In genomic region chr1:183652107-183652506, GRCh38 we compare ENCODE assay signal across 13 cellular contexts. TPM values are rescaled to one million over a fixed set of nuclear protein-coding genes. Genes with fewer than 3 reads are reported as not detected.
DNase-seq lines count a peak whose midpoint lies in the region; ATAC-seq and TF ChIP-seq lines count a peak whose summit lies in the region.
"Had no signal": no experiment of that assay in that cellular context is flagged by ENCODE, and none has a peak within 500 bp of the region (broad histone marks: within the 10 kb centered on the region; RNA-seq: fewer than 3 reads in every experiment).

No MANE protein-coding gene starts in this region.

- no peaks in the 10 kb centered on the region for H3F3A ChIP-seq in SK-N-SH (replicated peaks; ENCODE audit: insufficient read depth)

- H3K36me3 ChIP-seq in left ventricle myocardium inferior: no peaks in the 10 kb centered on the region
- H3K36me3 ChIP-seq in SK-N-SH (replicated peaks in 1 of 2; ENCODE audit: control insufficient read depth in 1 of 2, insufficient read depth in 2 of 2, low read length in 1 of 2): no peaks in the 10 kb centered on the region
- H3K36me3 ChIP-seq: BE2C had no signal

- peaks cover 79% of the 10 kb centered on the region for H3K4me1 ChIP-seq in left ventricle myocardium inferior
- H3K4me1 ChIP-seq in SK-N-SH (ENCODE audit: control insufficient read depth in 1 of 2, insufficient read depth in 2 of 2, low read depth in 1 of 2, low read length in 1 of 2): peaks cover 2 to 9% of the 10 kb centered on the region in 2 experiments; a peak in 3 of 4 replicates

- intact Hi-C loops in left ventricle myocardium inferior (cut with micrococcal nuclease): loop anchor here (5.0 kb wide), 1 partner anchor 35 kb away; no protein-coding TSS in a partner anchor
- intact Hi-C loops in left cardiac atrium (cut with DNase I): loop anchor here in 1 of 2 donors (5.0 kb wide), 1 partner anchor 265 kb away; no protein-coding TSS in a partner anchor

- 96% methylated on average over 1 of the region's 1 CpG for WGBS in SK-N-SH (ENCODE audit: low lambda C conversion rate)

- H3K9ac ChIP-seq in SK-N-SH: no peak overlapping the region

- H3K4me3 ChIP-seq in left ventricle myocardium inferior: no peak overlapping the region
- no peak overlapping the region for H3K4me3 ChIP-seq in SK-N-SH (ENCODE audit: low read depth in 2 of 2, low read length in 1 of 2)
- H3K4me3 ChIP-seq: body of pancreas had no signal

- TF ChIP-seq EP300 in SK-N-SH (IDR thresholded peaks at IDR 0.05; ENCODE audit: borderline replicate concordance in 1 of 2, low read depth in 1 of 2, low read length in 1 of 2): no peak

- H3K4me1 Mint-ChIP-seq in activated naive CD8-positive, alpha-beta T cell treated with anti-CD3 and anti-CD28 coated beads for 36 hours: peaks cover 33% of the 10 kb centered on the region
- H3K4me1 Mint-ChIP-seq in stimulated activated naive CD8-positive, alpha-beta T cell treated with anti-CD3 and anti-CD28 coated beads, Interleukin-15, amount 100 ng/mL, for 72 hours: peaks cover 41% of the 10 kb centered on the region

- H3K4me3 Mint-ChIP-seq in activated naive CD8-positive, alpha-beta T cell treated with anti-CD3 and anti-CD28 coated beads for 36 hours: peak overlapping the region; percentile 46
- H3K4me3 Mint-ChIP-seq in stimulated activated naive CD8-positive, alpha-beta T cell treated with anti-CD3 and anti-CD28 coated beads, Interleukin-15, amount 100 ng/mL, for 72 hours: peak overlapping the region; percentile 38 to 62
- H3K4me3 Mint-ChIP-seq: mesothelial cell of epicardium had no signal

- H3K27me3 ChIP-seq in left ventricle myocardium inferior (ENCODE audit: low read depth) (no peaks in the 10 kb centered on the region), SK-N-SH (ENCODE audit: insufficient read depth) (no peaks in the 10 kb centered on the region)
- H3K27me3 ChIP-seq: BE2C, body of pancreas had no signal

- H3K9me3 ChIP-seq in left ventricle myocardium inferior (replicated peaks): no peaks in the 10 kb centered on the region
- no peaks in the 10 kb centered on the region for H3K9me3 ChIP-seq in SK-N-SH
- H3K9me3 ChIP-seq: BE2C, body of pancreas had no signal

- H3K27ac Mint-ChIP-seq in activated naive CD8-positive, alpha-beta T cell treated with anti-CD3 and anti-CD28 coated beads for 36 hours: peak overlapping the region; percentile 85
- peak overlapping the region; percentile 29 to 82 for H3K27ac Mint-ChIP-seq in stimulated activated naive CD8-positive, alpha-beta T cell treated with anti-CD3 and anti-CD28 coated beads, Interleukin-15, amount 100 ng/mL, for 72 hours
- H3K27ac Mint-ChIP-seq: mesothelial cell of epicardium had no signal

- ATAC-seq in left cardiac atrium: no peak
- ATAC-seq in HG02678 (IDR thresholded peaks at IDR 0.05; ENCODE audit: unreplicated experiment): peak; percentile 45
- peak; percentile 99 for ATAC-seq in stimulated activated naive CD8-positive, alpha-beta T cell treated with anti-CD3 and anti-CD28 coated beads, Interleukin-15, amount 100 ng/mL, for 72 hours
- ATAC-seq in GM21367 (IDR thresholded peaks at IDR 0.05; ENCODE audit: unreplicated experiment): no peak
- ATAC-seq: body of pancreas had no signal

- TF ChIP-seq CTCF in left ventricle myocardium inferior (IDR thresholded peaks at IDR 0.05; ENCODE audit: borderline replicate concordance) (no peak), SK-N-SH (IDR thresholded peaks at IDR 0.05) (no peak)

- no peaks in the 10 kb centered on the region for H3K9me2 ChIP-seq in SK-N-SH

- DNase-seq in left ventricle myocardium inferior (no peak), left cardiac atrium (no peak), SIG-M5 (lab: John Stamatoyannopoulos, UW) (no peak), SK-N-SH (no peak)
- peak; percentile 9 for DNase-seq in activated naive CD8-positive, alpha-beta T cell treated with anti-CD3 and anti-CD28 coated beads for 36 hours
- DNase-seq in stimulated activated naive CD8-positive, alpha-beta T cell treated with anti-CD3 and anti-CD28 coated beads, Interleukin-15, amount 100 ng/mL, for 72 hours: peak; percentile 21 to 49
- DNase-seq: BE2C, body of pancreas, retina, trophoblast cell had no signal

- no peak for TF ChIP-seq RAD21 in SK-N-SH (IDR thresholded peaks at IDR 0.05; ENCODE audit: low read length)

- H4K20me1 ChIP-seq in SK-N-SH (ENCODE audit: insufficient read depth): no peaks in the 10 kb centered on the region

- no peak overlapping the region for H2AFZ ChIP-seq in SK-N-SH (ENCODE audit: low read depth)

- H3K4me2 ChIP-seq in SK-N-SH: no peak overlapping the region

- POLR2A ChIA-PET in SK-N-SH (lab: Yijun Ruan, JAX): no interaction called here

- CTCF ChIA-PET in SK-N-SH (lab: Yijun Ruan, JAX): interaction anchor here (1.2 to 6.1 kb wide), 3 partner anchors 18 to 268 kb away, joined by 3 to 219 read pairs (median 39); no protein-coding TSS in a partner anchor

- no peaks in the 10 kb centered on the region for H3K27me3 Mint-ChIP-seq in activated naive CD8-positive, alpha-beta T cell treated with anti-CD3 and anti-CD28 coated beads for 36 hours
- no peaks in the 10 kb centered on the region for H3K27me3 Mint-ChIP-seq in stimulated activated naive CD8-positive, alpha-beta T cell treated with anti-CD3 and anti-CD28 coated beads, Interleukin-15, amount 100 ng/mL, for 72 hours

- no peaks in the 10 kb centered on the region for H3K79me2 ChIP-seq in SK-N-SH (ENCODE audit: insufficient read depth)

- H3K27ac ChIP-seq in left ventricle myocardium inferior (replicated peaks) (peak overlapping the region; percentile 80), SK-N-SH (ENCODE audit: low read depth in 2 of 2, low read length in 1 of 2) (no peak overlapping the region)
- H3K27ac ChIP-seq: body of pancreas had no signal

- H3K9me3 Mint-ChIP-seq in activated naive CD8-positive, alpha-beta T cell treated with anti-CD3 and anti-CD28 coated beads for 36 hours: no peaks in the 10 kb centered on the region
- H3K9me3 Mint-ChIP-seq in stimulated activated naive CD8-positive, alpha-beta T cell treated with anti-CD3 and anti-CD28 coated beads, Interleukin-15, amount 100 ng/mL, for 72 hours: no peaks in the 10 kb centered on the region
- H3K9me3 Mint-ChIP-seq: mesothelial cell of epicardium had no signal

- H3K36me3 Mint-ChIP-seq in activated naive CD8-positive, alpha-beta T cell treated with anti-CD3 and anti-CD28 coated beads for 36 hours: no peaks in the 10 kb centered on the region
- H3K36me3 Mint-ChIP-seq: mesothelial cell of epicardium had no signal

TF ChIP-seq in SK-N-SH, 30 proteins besides CTCF, POLR2A, EP300 and RAD21:
- TF ChIP-seq SIN3A (IDR thresholded peaks at IDR 0.05; ENCODE audit: borderline replicate concordance, low read depth, low read length): no peak
- TF ChIP-seq JUND (IDR thresholded peaks at IDR 0.05): no peak
- TF ChIP-seq, protein P1, sequence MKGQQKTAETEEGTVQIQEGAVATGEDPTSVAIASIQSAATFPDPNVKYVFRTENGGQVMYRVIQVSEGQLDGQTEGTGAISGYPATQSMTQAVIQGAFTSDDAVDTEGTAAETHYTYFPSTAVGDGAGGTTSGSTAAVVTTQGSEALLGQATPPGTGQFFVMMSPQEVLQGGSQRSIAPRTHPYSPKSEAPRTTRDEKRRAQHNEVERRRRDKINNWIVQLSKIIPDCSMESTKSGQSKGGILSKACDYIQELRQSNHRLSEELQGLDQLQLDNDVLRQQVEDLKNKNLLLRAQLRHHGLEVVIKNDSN (IDR thresholded peaks at IDR 0.05; ENCODE audit: borderline replicate concordance, low read depth): no peak
- no peak for TF ChIP-seq TAF1 (IDR thresholded peaks at IDR 0.05; ENCODE audit: borderline replicate concordance, low read depth, low read length)
- TF ChIP-seq, protein P2, sequence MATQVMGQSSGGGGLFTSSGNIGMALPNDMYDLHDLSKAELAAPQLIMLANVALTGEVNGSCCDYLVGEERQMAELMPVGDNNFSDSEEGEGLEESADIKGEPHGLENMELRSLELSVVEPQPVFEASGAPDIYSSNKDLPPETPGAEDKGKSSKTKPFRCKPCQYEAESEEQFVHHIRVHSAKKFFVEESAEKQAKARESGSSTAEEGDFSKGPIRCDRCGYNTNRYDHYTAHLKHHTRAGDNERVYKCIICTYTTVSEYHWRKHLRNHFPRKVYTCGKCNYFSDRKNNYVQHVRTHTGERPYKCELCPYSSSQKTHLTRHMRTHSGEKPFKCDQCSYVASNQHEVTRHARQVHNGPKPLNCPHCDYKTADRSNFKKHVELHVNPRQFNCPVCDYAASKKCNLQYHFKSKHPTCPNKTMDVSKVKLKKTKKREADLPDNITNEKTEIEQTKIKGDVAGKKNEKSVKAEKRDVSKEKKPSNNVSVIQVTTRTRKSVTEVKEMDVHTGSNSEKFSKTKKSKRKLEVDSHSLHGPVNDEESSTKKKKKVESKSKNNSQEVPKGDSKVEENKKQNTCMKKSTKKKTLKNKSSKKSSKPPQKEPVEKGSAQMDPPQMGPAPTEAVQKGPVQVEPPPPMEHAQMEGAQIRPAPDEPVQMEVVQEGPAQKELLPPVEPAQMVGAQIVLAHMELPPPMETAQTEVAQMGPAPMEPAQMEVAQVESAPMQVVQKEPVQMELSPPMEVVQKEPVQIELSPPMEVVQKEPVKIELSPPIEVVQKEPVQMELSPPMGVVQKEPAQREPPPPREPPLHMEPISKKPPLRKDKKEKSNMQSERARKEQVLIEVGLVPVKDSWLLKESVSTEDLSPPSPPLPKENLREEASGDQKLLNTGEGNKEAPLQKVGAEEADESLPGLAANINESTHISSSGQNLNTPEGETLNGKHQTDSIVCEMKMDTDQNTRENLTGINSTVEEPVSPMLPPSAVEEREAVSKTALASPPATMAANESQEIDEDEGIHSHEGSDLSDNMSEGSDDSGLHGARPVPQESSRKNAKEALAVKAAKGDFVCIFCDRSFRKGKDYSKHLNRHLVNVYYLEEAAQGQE (IDR thresholded peaks at IDR 0.05; ENCODE audit: low read depth, low read length): no peak
- TF ChIP-seq MXI1 (IDR thresholded peaks at IDR 0.05; ENCODE audit: low read depth, low read length): no peak

RNA-seq across cellular contexts. Expression of gene APOBEC4, which starts 1.0 kb away (rescaled TPM):
- total RNA-seq in left ventricle myocardium inferior (0.11 TPM), left cardiac atrium (not detected)
- total RNA-seq in activated naive CD8-positive, alpha-beta T cell treated with anti-CD3 and anti-CD28 coated beads for 36 hours: not detected
- polyA plus RNA-seq in SK-N-SH (2012; rRNA removed): not detected in 2 replicates
- polyA plus RNA-seq in SK-N-SH (2012; cell fraction: cytosol; rRNA removed): not detected in 2 replicates
- polyA plus RNA-seq in SK-N-SH (2012; cell fraction: nucleus; rRNA removed): not detected in 2 replicates
- total RNA-seq: body of pancreas, mesothelial cell of epicardium had no signal

RNA-seq across cellular contexts. Expression of gene ARPC5, which starts 16.5 kb away (rescaled TPM):
- total RNA-seq in left ventricle myocardium inferior (33.6 TPM), left cardiac atrium (10 to 100 TPM; 62.0 to 71.4 TPM)
- total RNA-seq in activated naive CD8-positive, alpha-beta T cell treated with anti-CD3 and anti-CD28 coated beads for 36 hours: 100 to 1,000 TPM; 130 to 136 TPM
- 66.8 and 97.6 TPM in 2 replicates for polyA plus RNA-seq in SK-N-SH (2012; rRNA removed)
- 112 and 139 TPM in 2 replicates for polyA plus RNA-seq in SK-N-SH (2012; cell fraction: cytosol; rRNA removed)
- 20.6 and 46.8 TPM in 2 replicates for polyA plus RNA-seq in SK-N-SH (2012; cell fraction: nucleus; rRNA removed)

Comparison
In these comparisons a context has a peak if more than half of its experiments do, and no peak if none do; other contexts are left out.
1. DNase-seq: peak in activated naive CD8-positive, alpha-beta T cell treated with anti-CD3 and anti-CD28 coated beads for 36 hours (single experiment) and stimulated activated naive CD8-positive, alpha-beta T cell treated with anti-CD3 and anti-CD28 coated beads, Interleukin-15, amount 100 ng/mL, for 72 hours (2 of 2); none in left ventricle myocardium inferior (single experiment), left cardiac atrium (single experiment), SIG-M5 (single experiment) and SK-N-SH (single experiment).
2. ATAC-seq: peak in HG02678 (single experiment) and stimulated activated naive CD8-positive, alpha-beta T cell treated with anti-CD3 and anti-CD28 coated beads, Interleukin-15, amount 100 ng/mL, for 72 hours (single experiment); none in left cardiac atrium (0 of 2) and GM21367 (single experiment).